In genomic region chr10:4062072-4062471, GRCh38 we compare ENCODE assay signal across 19 cellular contexts.
DNase-seq lines count a peak whose midpoint lies in the region; ATAC-seq and TF ChIP-seq lines count a peak whose summit lies in the region.
"Had no signal": no experiment of that assay in that cellular context is flagged by ENCODE, and none has a peak within 500 bp of the region (broad histone marks: within the 10 kb centered on the region; RNA-seq: fewer than 3 reads in every experiment).

No MANE protein-coding gene starts in this region.

- TF ChIP-seq POLR2A in gastroesophageal sphincter (IDR thresholded peaks at IDR 0.05) (no peak), spleen (IDR thresholded peaks at IDR 0.05) (no peak)

- H3K4me3 ChIP-seq in AG10803 (ENCODE audit: low read length) = no peak overlapping the region
- no peak overlapping the region for H3K4me3 ChIP-seq in gastroesophageal sphincter
- no peak overlapping the region for H3K4me3 ChIP-seq in spleen
- no peak overlapping the region for H3K4me3 ChIP-seq in SJCRH30
- H3K4me3 ChIP-seq: left lung, upper lobe of right lung had no signal

- TF ChIP-seq CTCF in AG10803 (conservative IDR thresholded peaks at IDR 0.05; ENCODE audit: low read length) = no peak
- TF ChIP-seq CTCF in gastroesophageal sphincter (IDR thresholded peaks at IDR 0.05) = no peak
- no peak for TF ChIP-seq CTCF in spleen (IDR thresholded peaks at IDR 0.05 in 8 of 11, conservative IDR thresholded peaks at IDR 0.05 in 3 of 11)
- TF ChIP-seq CTCF in GM20000 (IDR thresholded peaks at IDR 0.05; ENCODE audit: extremely low read depth, missing control alignments) = no peak

- H3K4me1 ChIP-seq in gastroesophageal sphincter = peaks cover 0 to 29% (median 12%) of the 10 kb centered on the region in 3 donors
- H3K4me1 ChIP-seq in spleen = peaks cover 11 to 45% (median 29%) of the 10 kb centered on the region in 6 donors
- H3K4me1 ChIP-seq in SJCRH30 = no peaks in the 10 kb centered on the region

- H3K27me3 Mint-ChIP-seq in activated T-helper 17 cell treated with anti-CD3 and anti-CD28 coated beads, Interleukin-2, amount 50 U/mL, for 72 hours = no peaks in the 10 kb centered on the region
- H3K27me3 Mint-ChIP-seq: dendritic cell treated with granulocyte-macrophage colony-stimulating factor and Interleukin-4, amounts not matched to agents 40 ng/mL and 50 ng/mL, for 4 days; natural killer cell treated with Interleukin-12 subunit alpha and Interleukin-12 subunit beta and Interleukin-15 and Interleukin-18, amount 100 ng/mL, for 72 hours had no signal

- TF ChIP-seq EP300 in gastroesophageal sphincter (IDR thresholded peaks at IDR 0.05) = no peak

- H3K9me3 ChIP-seq in gastroesophageal sphincter (no peaks in the 10 kb centered on the region), spleen (no peaks in the 10 kb centered on the region), SJCRH30 (replicated peaks) (no peaks in the 10 kb centered on the region)
- H3K9me3 ChIP-seq: left lung, upper lobe of right lung had no signal

- WGBS in gastroesophageal sphincter (ENCODE audit: low coverage in 1 of 2), 2 donors = 23 to 32% methylated on average over 2 of the region's 2 CpGs
- WGBS in spleen, 5 donors = 58 to 65% (median 61%) methylated on average over 2 of the region's 2 CpGs

- no peaks in the 10 kb centered on the region for H3K9me3 Mint-ChIP-seq in activated T-helper 17 cell treated with anti-CD3 and anti-CD28 coated beads, Interleukin-2, amount 50 U/mL, for 72 hours
- H3K9me3 Mint-ChIP-seq: dendritic cell treated with granulocyte-macrophage colony-stimulating factor and Interleukin-4, amounts not matched to agents 40 ng/mL and 50 ng/mL, for 4 days; natural killer cell treated with Interleukin-12 subunit alpha and Interleukin-12 subunit beta and Interleukin-15 and Interleukin-18, amount 100 ng/mL, for 72 hours; WTC11 had no signal

- no peaks in the 10 kb centered on the region for H3K36me3 Mint-ChIP-seq in activated T-helper 17 cell treated with anti-CD3 and anti-CD28 coated beads, Interleukin-2, amount 50 U/mL, for 72 hours (ENCODE audit: low read depth)
- H3K36me3 Mint-ChIP-seq: natural killer cell treated with Interleukin-12 subunit alpha and Interleukin-12 subunit beta and Interleukin-15 and Interleukin-18, amount 100 ng/mL, for 72 hours; WTC11 had no signal

- no peaks in the 10 kb centered on the region for H3K36me3 ChIP-seq in gastroesophageal sphincter
- H3K36me3 ChIP-seq in spleen = no peaks in the 10 kb centered on the region
- no peaks in the 10 kb centered on the region for H3K36me3 ChIP-seq in SJCRH30
- H3K36me3 ChIP-seq: left lung, upper lobe of right lung had no signal

- H3K4me1 Mint-ChIP-seq in activated T-helper 17 cell treated with anti-CD3 and anti-CD28 coated beads, Interleukin-2, amount 50 U/mL, for 72 hours = peaks cover 14% of the 10 kb centered on the region
- H3K4me1 Mint-ChIP-seq: WTC11 had no signal

- no peak overlapping the region for H3K4me3 Mint-ChIP-seq in activated T-helper 17 cell treated with anti-CD3 and anti-CD28 coated beads, Interleukin-2, amount 50 U/mL, for 72 hours
- H3K4me3 Mint-ChIP-seq: activated CD8-positive, alpha-beta T cell treated with anti-CD3 and anti-CD28 coated beads, Interleukin-2, amount 10 ng/mL, durations not matched to agents 7 days and 5 days; dendritic cell treated with granulocyte-macrophage colony-stimulating factor and Interleukin-4, amounts not matched to agents 40 ng/mL and 50 ng/mL, for 4 days; natural killer cell treated with Interleukin-12 subunit alpha and Interleukin-12 subunit beta and Interleukin-15 and Interleukin-18, amount 100 ng/mL, for 72 hours; WTC11 had no signal

- no peaks in the 10 kb centered on the region for H3K27me3 ChIP-seq in gastroesophageal sphincter
- H3K27me3 ChIP-seq in spleen (replicated peaks in 1 of 7) = no peaks in the 10 kb centered on the region
- no peaks in the 10 kb centered on the region for H3K27me3 ChIP-seq in SJCRH30
- H3K27me3 ChIP-seq: left lung, upper lobe of right lung had no signal

- no peak overlapping the region for H3K27ac Mint-ChIP-seq in activated T-helper 17 cell treated with anti-CD3 and anti-CD28 coated beads, Interleukin-2, amount 50 U/mL, for 72 hours
- H3K27ac Mint-ChIP-seq: activated CD8-positive, alpha-beta T cell treated with anti-CD3 and anti-CD28 coated beads, Interleukin-2, amount 10 ng/mL, durations not matched to agents 7 days and 5 days; dendritic cell treated with granulocyte-macrophage colony-stimulating factor and Interleukin-4, amounts not matched to agents 40 ng/mL and 50 ng/mL, for 4 days; WTC11 had no signal

- peak overlapping the region in 3 of 4 donors; percentile 66 to 75 (median 67) for H3K27ac ChIP-seq in gastroesophageal sphincter
- H3K27ac ChIP-seq in spleen = peak overlapping the region in 6 of 8 donors; percentile 52 to 72 (median 64)
- no peak overlapping the region for H3K27ac ChIP-seq in SJCRH30
- H3K27ac ChIP-seq: upper lobe of right lung had no signal

- peak; percentile 56 for DNase-seq in AG10803 (ENCODE audit: low read depth)
- DNase-seq in RPMI7951 (ENCODE audit: low read depth) = peak; percentile 38
- no peak for DNase-seq in spleen
- DNase-seq in SJCRH30 = no peak
- no peak for DNase-seq in GM20000 (ENCODE audit: low spot score)
- DNase-seq in hippocampal formation (lab: John Stamatoyannopoulos, UW) = no peak
- DNase-seq: activated CD8-positive, alpha-beta T cell treated with anti-CD3 and anti-CD28 coated beads, Interleukin-2, amount 10 ng/mL, durations not matched to agents 7 days and 5 days; Calu3; GDM1; left lung; NCI-H2081; NCI-H524 treated with DMSO at 0.1 percent for 48 hours; stimulated activated CD4-positive, alpha-beta T cell treated with anti-CD3 and anti-CD28 coated beads, Interleukin-1b, Interleukin-23, amount 100 ng/mL, for 48 hours; upper lobe of right lung had no signal

- ATAC-seq in gastroesophageal sphincter = peak; percentile 85
- no peak for ATAC-seq in activated T-helper 17 cell treated with anti-CD3 and anti-CD28 coated beads, Interleukin-2, amount 50 U/mL, for 72 hours (replicated peaks)
- ATAC-seq: activated CD8-positive, alpha-beta T cell treated with anti-CD3 and anti-CD28 coated beads, Interleukin-2, amount 10 ng/mL, durations not matched to agents 7 days and 5 days; natural killer cell treated with Interleukin-12 subunit alpha and Interleukin-12 subunit beta and Interleukin-15 and Interleukin-18, amount 100 ng/mL, for 72 hours; WTC11 had no signal

- intact Hi-C loops in spleen (cut with DNase I; ENCODE audit: low total_unique reads) = no loop called here

Comparison
In these comparisons a context has a peak if more than half of its experiments do, and no peak if none do; other contexts are left out.
1. DNase-seq: peak in AG10803 (single experiment) and RPMI7951 (single experiment); none in spleen (single experiment), SJCRH30 (0 of 2), GM20000 (single experiment) and hippocampal formation (0 of 2).